Comparison of ENCODE assay signal across 29 cellular contexts in genomic region chr11:120717623-120718022, GRCh38.
"Had no signal": no experiment of that assay in that cellular context is flagged by ENCODE, and none has a peak within 500 bp of the region (broad histone marks: within the 10 kb centered on the region; RNA-seq: fewer than 3 reads in every experiment).

No MANE protein-coding gene starts in this region.

- H3K4me3 Mint-ChIP-seq: activated CD8-positive, alpha-beta T cell treated with anti-CD3 and anti-CD28 coated beads for 36 hours; activated naive CD4-positive, alpha-beta T cell treated with anti-CD3 and anti-CD28 coated beads for 36 hours; activated naive CD4-positive, alpha-beta T cell treated with anti-CD3 and anti-CD28 coated beads, Interleukin-2, amount 50 U/mL, for 24 hours; activated naive CD8-positive, alpha-beta T cell treated with anti-CD3 and anti-CD28 coated beads for 36 hours; activated naive CD8-positive, alpha-beta T cell treated with anti-CD3 and anti-CD28 coated beads, Interleukin-2, amount 50 U/mL, for 24 hours; activated T-helper 1 cell treated with anti-CD3 and anti-CD28 coated beads, Interleukin-12 subunit alpha, Interleukin-12 subunit beta, Interleukin-2, Interleukin-4 antibody, amounts not matched to agents 30 ng/mL and 10 ng/mL and 1 ng/mL, durations not matched to agents 14 hours and 24 hours and 36 hours; brain; endodermal cell had no signal

- H3K4me3 ChIP-seq: adrenal gland, breast epithelium, cardiac muscle cell, colonic mucosa, gastrocnemius medialis, heart left ventricle had no signal

- H3K36me3 ChIP-seq: adrenal gland, breast epithelium, cardiac muscle cell, colonic mucosa, gastrocnemius medialis, heart left ventricle had no signal

- H3K36me3 Mint-ChIP-seq: activated naive CD4-positive, alpha-beta T cell treated with anti-CD3 and anti-CD28 coated beads, Interleukin-2, amount 50 U/mL, for 24 hours; activated naive CD8-positive, alpha-beta T cell treated with anti-CD3 and anti-CD28 coated beads for 36 hours; brain had no signal

- DNase-seq: activated CD4-positive, alpha-beta T cell treated with anti-CD3 and anti-CD28 coated beads for 1 hour; activated CD4-positive, alpha-beta T cell treated with anti-CD3 and anti-CD28 coated beads for 48 hours; activated CD4-positive, alpha-beta T cell treated with anti-CD3 and anti-CD28 coated beads, Interleukin-2, amount 50 U/mL, for 1 hour; activated CD4-positive, alpha-beta T cell treated with anti-CD3 and anti-CD28 coated beads, Interleukin-2, amount 50 U/mL, for 48 hours; activated CD8-positive, alpha-beta T cell treated with anti-CD3 and anti-CD28 coated beads for 36 hours; activated effector memory CD4-positive, alpha-beta T cell treated with anti-CD3 and anti-CD28 coated beads, Interleukin-2, amount 50 U/mL, for 16 hours; activated naive CD4-positive, alpha-beta T cell treated with anti-CD3 and anti-CD28 coated beads for 36 hours; activated naive CD8-positive, alpha-beta T cell treated with anti-CD3 and anti-CD28 coated beads for 36 hours; activated naive CD8-positive, alpha-beta T cell treated with anti-CD3 and anti-CD28 coated beads, Interleukin-2, amount 50 U/mL, for 24 hours; activated T-cell treated with anti-CD3 and anti-CD28 coated beads, Interleukin-2, amount 50 U/mL, for 48 hours; amygdala; aorta; central memory CD4-positive, alpha-beta T cell; cerebellar nuclear complex; colonic mucosa; effector memory CD4-positive, alpha-beta T cell; endodermal cell; gastrocnemius medialis; glutamatergic neuron; heart left ventricle; T-helper 2 cell had no signal

- H3K4me1 Mint-ChIP-seq: activated naive CD8-positive, alpha-beta T cell treated with anti-CD3 and anti-CD28 coated beads, Interleukin-2, amount 50 U/mL, for 24 hours had no signal

- H3K4me1 ChIP-seq: breast epithelium, colonic mucosa, foreskin keratinocyte, gastrocnemius medialis had no signal

- H3K27me3 ChIP-seq: adrenal gland, breast epithelium, colonic mucosa had no signal

- H3K27ac ChIP-seq: adrenal gland, breast epithelium, cardiac muscle cell, colonic mucosa, foreskin keratinocyte, gastrocnemius medialis, heart left ventricle had no signal

- H3K9me3 Mint-ChIP-seq: activated CD8-positive, alpha-beta T cell treated with anti-CD3 and anti-CD28 coated beads for 36 hours; activated naive CD4-positive, alpha-beta T cell treated with anti-CD3 and anti-CD28 coated beads for 36 hours; activated naive CD4-positive, alpha-beta T cell treated with anti-CD3 and anti-CD28 coated beads, Interleukin-2, amount 50 U/mL, for 24 hours; activated naive CD8-positive, alpha-beta T cell treated with anti-CD3 and anti-CD28 coated beads for 36 hours; activated naive CD8-positive, alpha-beta T cell treated with anti-CD3 and anti-CD28 coated beads, Interleukin-2, amount 50 U/mL, for 24 hours; activated T-helper 1 cell treated with anti-CD3 and anti-CD28 coated beads, Interleukin-12 subunit alpha, Interleukin-12 subunit beta, Interleukin-2, Interleukin-4 antibody, amounts not matched to agents 30 ng/mL and 10 ng/mL and 1 ng/mL, durations not matched to agents 14 hours and 24 hours and 36 hours; activated T-helper 2 cell treated with anti-CD3 and anti-CD28 coated beads, Interferon-gamma antibody, Interleukin-2, Interleukin-4, amounts not matched to agents 10 μg/mL and 5 μg/mL and 100 μg/mL, durations not matched to agents 14 hours and 24 hours and 36 hours; brain; endodermal cell had no signal

- H3K27ac Mint-ChIP-seq: activated CD8-positive, alpha-beta T cell treated with anti-CD3 and anti-CD28 coated beads for 36 hours; activated naive CD4-positive, alpha-beta T cell treated with anti-CD3 and anti-CD28 coated beads for 36 hours; activated naive CD4-positive, alpha-beta T cell treated with anti-CD3 and anti-CD28 coated beads, Interleukin-2, amount 50 U/mL, for 24 hours; activated naive CD8-positive, alpha-beta T cell treated with anti-CD3 and anti-CD28 coated beads for 36 hours; activated naive CD8-positive, alpha-beta T cell treated with anti-CD3 and anti-CD28 coated beads, Interleukin-2, amount 50 U/mL, for 24 hours; activated T-helper 1 cell treated with anti-CD3 and anti-CD28 coated beads, Interleukin-12 subunit alpha, Interleukin-12 subunit beta, Interleukin-2, Interleukin-4 antibody, amounts not matched to agents 30 ng/mL and 10 ng/mL and 1 ng/mL, durations not matched to agents 14 hours and 24 hours and 36 hours; activated T-helper 2 cell treated with anti-CD3 and anti-CD28 coated beads, Interferon-gamma antibody, Interleukin-2, Interleukin-4, amounts not matched to agents 10 μg/mL and 5 μg/mL and 100 μg/mL, durations not matched to agents 14 hours and 24 hours and 36 hours; endodermal cell had no signal

- H3K9me3 ChIP-seq: adrenal gland, breast epithelium, colonic mucosa, gastrocnemius medialis, heart left ventricle had no signal
